21 cellular contexts compared by ENCODE assay signal in the genomic region with DNA sequence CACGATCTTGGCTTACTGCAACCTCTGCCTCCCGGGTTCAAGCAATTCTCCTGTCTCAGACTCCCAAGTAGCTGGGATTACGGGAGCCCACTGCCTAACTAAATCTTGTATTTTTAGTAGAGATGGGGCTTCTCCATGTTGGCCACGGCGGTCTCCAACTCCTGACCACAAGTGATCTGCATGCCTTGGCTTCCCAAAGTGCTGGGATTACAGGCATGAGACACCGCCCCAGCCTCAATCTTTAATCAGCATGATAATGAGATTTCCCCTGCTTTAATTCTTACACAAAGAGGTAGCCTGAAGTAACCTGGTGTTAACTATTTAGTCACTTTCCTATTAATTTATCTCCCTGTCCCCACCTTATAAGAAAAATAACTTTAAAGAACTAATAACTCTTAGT. TPM values are rescaled to one million over a fixed set of nuclear protein-coding genes. Genes with fewer than 3 reads are reported as not detected.
DNase-seq lines count a peak whose midpoint lies in the region; ATAC-seq and TF ChIP-seq lines count a peak whose summit lies in the region.
"Had no signal": no experiment of that assay in that cellular context is flagged by ENCODE, and none has a peak within 500 bp of the region (broad histone marks: within the 10 kb centered on the region; RNA-seq: fewer than 3 reads in every experiment).

No MANE protein-coding gene starts in this region.

- H4K8ac ChIP-seq in neuronal stem cell (ENCODE audit: low read depth, low read length), result no peak overlapping the region

- H3K36me3 ChIP-seq in GM23338 (ENCODE audit: insufficient read depth) (no peaks in the 10 kb centered on the region), neuronal stem cell (replicated peaks in 1 of 2; ENCODE audit: control insufficient read depth in 2 of 2, insufficient read depth in 2 of 2, low read length in 2 of 2) (no peaks in the 10 kb centered on the region), mucosa of descending colon (ENCODE audit: low read depth) (no peaks in the 10 kb centered on the region)
- H3K36me3 ChIP-seq: BE2C; BLaER1 treated with 17β-estradiol and CSF1 and Interleukin-3, amounts not matched to agents 10 nM and 100 nM had no signal

- H3K4me3 ChIP-seq in GM23338 (no peak overlapping the region), neuronal stem cell (ENCODE audit: low read length in 2 of 2) (no peak overlapping the region), mucosa of descending colon (no peak overlapping the region)
- H3K4me3 ChIP-seq: A549; BLaER1 treated with 17β-estradiol and CSF1 and Interleukin-3, amounts not matched to agents 10 nM and 100 nM had no signal

- no peak overlapping the region for H4K91ac ChIP-seq in neuronal stem cell (ENCODE audit: low read depth, low read length, poor library complexity)

- no peak overlapping the region for H3K14ac ChIP-seq in neuronal stem cell (ENCODE audit: low read length)

- POLR2A ChIA-PET in WTC11 (lab: Charles Lee), result no interaction called here

- H4K20me1 ChIP-seq in GM23338 (replicated peaks; ENCODE audit: insufficient read depth), result no peaks in the 10 kb centered on the region
- H4K20me1 ChIP-seq: BLaER1 treated with 17β-estradiol and CSF1 and Interleukin-3, amounts not matched to agents 10 nM and 100 nM had no signal

- peak overlapping the region; percentile 5; the same call in 1 of the 2 replicates for H3K4me2 ChIP-seq in GM23338
- no peak overlapping the region for H3K4me2 ChIP-seq in neuronal stem cell (ENCODE audit: insufficient read depth, low read length, poor library complexity, severe bottlenecking)
- H3K4me2 ChIP-seq: A549; BLaER1 treated with 17β-estradiol and CSF1 and Interleukin-3, amounts not matched to agents 10 nM and 100 nM had no signal

- CTCF ChIA-PET in WTC11 (lab: Charles Lee), result no interaction called here

- no peak overlapping the region for H3K18ac ChIP-seq in neuronal stem cell (ENCODE audit: low read length)

- H3K27ac Mint-ChIP-seq in GM23338, result no peak overlapping the region
- H3K27ac Mint-ChIP-seq in WTC11, result no peak overlapping the region
- H3K27ac Mint-ChIP-seq: CD14-positive monocyte; CD4-positive, alpha-beta T cell; HFFc6 had no signal

- H3K4me3 Mint-ChIP-seq in GM23338 (no peak overlapping the region), WTC11 (no peak overlapping the region)
- H3K4me3 Mint-ChIP-seq: CD14-positive monocyte; CD4-positive, alpha-beta T cell; HFFc6 had no signal

- H3K27me3 Mint-ChIP-seq in GM23338 (ENCODE audit: insufficient read depth, low read depth, poor library complexity) (peaks cover 2% of the 10 kb centered on the region), WTC11 (ENCODE audit: low read depth) (peaks cover 2% of the 10 kb centered on the region; the same call in 1 of the 2 replicates)
- H3K27me3 Mint-ChIP-seq: CD4-positive, alpha-beta T cell had no signal

- H2AFZ ChIP-seq in GM23338 (no peak overlapping the region), neuronal stem cell (ENCODE audit: low read length) (peak overlapping the region; percentile 28)

- H3K27ac ChIP-seq in GM23338 (ENCODE audit: low read depth) (no peak overlapping the region), neuronal stem cell (replicated peaks; ENCODE audit: low read length) (no peak overlapping the region)
- H3K27ac ChIP-seq: A549; BLaER1 treated with 17β-estradiol and CSF1 and Interleukin-3, amounts not matched to agents 10 nM and 100 nM had no signal

- peaks cover 22% of the 10 kb centered on the region for H3K4me1 ChIP-seq in GM23338 (ENCODE audit: insufficient read depth)
- H3K4me1 ChIP-seq in neuronal stem cell (ENCODE audit: control insufficient read depth in 2 of 2, insufficient read depth in 1 of 2, low read depth in 1 of 2, low read length in 2 of 2), result peaks cover 0 to 9% of the 10 kb centered on the region in 2 donors
- no peaks in the 10 kb centered on the region for H3K4me1 ChIP-seq in mucosa of descending colon (ENCODE audit: low read depth)
- H3K4me1 ChIP-seq: A549; BE2C; BLaER1 treated with 17β-estradiol and CSF1 and Interleukin-3, amounts not matched to agents 10 nM and 100 nM had no signal

- H2AK5ac ChIP-seq in neuronal stem cell (ENCODE audit: low read depth, low read length), result no peak overlapping the region

- TF ChIP-seq CTCF in GM23338 (conservative IDR thresholded peaks at IDR 0.05; ENCODE audit: low read depth in 2 of 2) (no peak), WTC11 (IDR thresholded peaks at IDR 0.05) (no peak), mucosa of descending colon (IDR thresholded peaks at IDR 0.05) (no peak)

- peaks cover 24% of the 10 kb centered on the region for H3K4me1 Mint-ChIP-seq in GM23338
- peaks cover 32% of the 10 kb centered on the region for H3K4me1 Mint-ChIP-seq in WTC11
- H3K4me1 Mint-ChIP-seq: CD14-positive monocyte had no signal

- H3K9ac ChIP-seq in neuronal stem cell (ENCODE audit: low read depth, low read length, poor library complexity), result no peak overlapping the region
- H3K9ac ChIP-seq: BLaER1 treated with 17β-estradiol and CSF1 and Interleukin-3, amounts not matched to agents 10 nM and 100 nM had no signal

- H2BK15ac ChIP-seq in neuronal stem cell (ENCODE audit: low read length), result no peak overlapping the region

- H3K9me2 ChIP-seq in GM23338 (ENCODE audit: insufficient read depth), result no peaks in the 10 kb centered on the region

- H3K9me3 Mint-ChIP-seq in GM23338 (peaks cover 6% of the 10 kb centered on the region; the same call in 2 of the 3 replicates), WTC11 (peaks cover 5% of the 10 kb centered on the region; the same call in 1 of the 2 replicates)
- H3K9me3 Mint-ChIP-seq: CD4-positive, alpha-beta T cell had no signal

- no peak overlapping the region for H3K23ac ChIP-seq in neuronal stem cell (ENCODE audit: low read depth, low read length, poor library complexity)

- H3K79me2 ChIP-seq in GM23338 (replicated peaks; ENCODE audit: insufficient read depth), result no peaks in the 10 kb centered on the region

- no peak overlapping the region for H2BK120ac ChIP-seq in neuronal stem cell (ENCODE audit: low read depth, low read length)

- H2BK12ac ChIP-seq in neuronal stem cell (ENCODE audit: low read length), result no peak overlapping the region

- H3K4ac ChIP-seq in neuronal stem cell (ENCODE audit: low read length), result no peak overlapping the region

- DNase-seq in GM23338 (ENCODE audit: low spot score) (peak; percentile 52), NCI-H82 (lab: John Stamatoyannopoulos, UW) (peak; percentile 88), WTC11 (ENCODE audit: low spot score) (no peak), neuronal stem cell (ENCODE audit: low spot score) (no peak), epidermal melanocyte (ENCODE audit: insufficient read length, low spot score) (no peak), mucosa of descending colon (no peak)
- DNase-seq: 8988T; ACHN; AML-193; BE2C; Calu3; CD4-positive, alpha-beta T cell; COR-L47; DMS153; DND-41; H7; HFFc6 had no signal

- peak; percentile 71 for ATAC-seq in GM23338
- ATAC-seq in WTC11, result peak; percentile 87
- ATAC-seq in mucosa of descending colon, result no peak
- no peak for ATAC-seq in HG03097 (IDR thresholded peaks at IDR 0.05; ENCODE audit: low FRiP score, unreplicated experiment)
- ATAC-seq: A549 had no signal

- no peaks in the 10 kb centered on the region for H3F3A ChIP-seq in GM23338 (replicated peaks; ENCODE audit: low read depth)

- H2BK5ac ChIP-seq in neuronal stem cell (ENCODE audit: low read length), result no peak overlapping the region

- peaks cover 0 to 3% of the 10 kb centered on the region in 2 donors for H3K9me3 ChIP-seq in neuronal stem cell (replicated peaks in 1 of 2; ENCODE audit: control insufficient read depth in 2 of 2, insufficient read depth in 1 of 2, low read depth in 1 of 2, low read length in 2 of 2)
- no peaks in the 10 kb centered on the region for H3K9me3 ChIP-seq in mucosa of descending colon
- H3K9me3 ChIP-seq: A549; BE2C; BLaER1 treated with 17β-estradiol and CSF1 and Interleukin-3, amounts not matched to agents 10 nM and 100 nM had no signal

- H3K79me1 ChIP-seq in neuronal stem cell (ENCODE audit: low read depth, low read length), result no peaks in the 10 kb centered on the region

- intact Hi-C loops in mucosa of descending colon (cut with DNase I, micrococcal nuclease), result no loop called here

- H3K27me3 ChIP-seq in GM23338 (ENCODE audit: insufficient read depth), result no peaks in the 10 kb centered on the region
- no peaks in the 10 kb centered on the region for H3K27me3 ChIP-seq in neuronal stem cell (ENCODE audit: control insufficient read depth in 3 of 3, insufficient read depth in 3 of 3, low read depth in 1 of 3, low read length in 3 of 3)
- H3K27me3 ChIP-seq: BE2C; BLaER1 treated with 17β-estradiol and CSF1 and Interleukin-3, amounts not matched to agents 10 nM and 100 nM had no signal

- no peaks in the 10 kb centered on the region; the same call in 1 of the 3 replicates for H3K36me3 Mint-ChIP-seq in GM23338 (ENCODE audit: low read depth)
- no peaks in the 10 kb centered on the region for H3K36me3 Mint-ChIP-seq in WTC11
- H3K36me3 Mint-ChIP-seq: CD14-positive monocyte had no signal

- WGBS in neuronal stem cell (ENCODE audit: extremely low coverage in 2 of 2, insufficient read length in 2 of 2, insufficient replicate concordance in 1 of 2), 2 donors, result no CpG with 5 or more reads among the region's 6 CpGs

TF ChIP-seq in WTC11, 78 proteins besides CTCF, POLR2A, EP300 and RAD21 (continues in another document):
- TF ChIP-seq RORB (CRISPR knock-in tag; IDR thresholded peaks at IDR 0.05), result no peak
- no peak for TF ChIP-seq ZNF138 (CRISPR knock-in tag; conservative IDR thresholded peaks at IDR 0.05)
- TF ChIP-seq, protein P1, sequence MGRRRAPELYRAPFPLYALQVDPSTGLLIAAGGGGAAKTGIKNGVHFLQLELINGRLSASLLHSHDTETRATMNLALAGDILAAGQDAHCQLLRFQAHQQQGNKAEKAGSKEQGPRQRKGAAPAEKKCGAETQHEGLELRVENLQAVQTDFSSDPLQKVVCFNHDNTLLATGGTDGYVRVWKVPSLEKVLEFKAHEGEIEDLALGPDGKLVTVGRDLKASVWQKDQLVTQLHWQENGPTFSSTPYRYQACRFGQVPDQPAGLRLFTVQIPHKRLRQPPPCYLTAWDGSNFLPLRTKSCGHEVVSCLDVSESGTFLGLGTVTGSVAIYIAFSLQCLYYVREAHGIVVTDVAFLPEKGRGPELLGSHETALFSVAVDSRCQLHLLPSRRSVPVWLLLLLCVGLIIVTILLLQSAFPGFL (CRISPR knock-in tag; IDR thresholded peaks at IDR 0.05; ENCODE audit: borderline replicate concordance), result no peak
- no peak for TF ChIP-seq TEAD1 (CRISPR knock-in tag; IDR thresholded peaks at IDR 0.05)

RNA-seq across cellular contexts. Expression of a gene that starts 31.3 kb away (rescaled TPM):
- total RNA-seq in GM23338 (2014; rRNA removed; shearing (Covaris generic)), result 23.1 and 35.5 TPM in 2 replicates
- polyA plus RNA-seq in GM23338 (2016; fragmentation: Nextera tagmentation; extraction: Ambion mirVana), result 104 and 137 TPM in 2 replicates
- total RNA-seq in WTC11 (2021), result 39.8 to 56.4 TPM (median 56.1 TPM) in 3 replicates
- polyA plus RNA-seq in neuronal stem cell (2013, experiment 1 of 2), result 0.01 TPM
- 0.01 TPM for polyA plus RNA-seq in neuronal stem cell (2013, experiment 2 of 2)
- under 1 TPM in 2 of 3 donors, not detected in 1; 0.12 to 0.51 TPM for total RNA-seq in mucosa of descending colon
- total RNA-seq: Calu3; CD4-positive, alpha-beta T cell; HFFc6 had no signal
- polyA plus RNA-seq: A549, CD14-positive monocyte had no signal

Comparison
In these comparisons a context has a peak if more than half of its experiments do, and no peak if none do; other contexts are left out.
1. ATAC-seq: peak in GM23338 (single experiment) and WTC11 (single experiment); none in mucosa of descending colon (single experiment) and HG03097 (single experiment).
2. DNase-seq: peak in GM23338 (single experiment) and NCI-H82 (single experiment); none in WTC11 (single experiment), neuronal stem cell (single experiment), epidermal melanocyte (single experiment) and mucosa of descending colon (0 of 3).
3. RNA of a gene that starts 31.3 kb away (total RNA-seq): 39.8 to 56.4 TPM in WTC11 and 23.1 to 35.5 TPM in GM23338; 0.12 to 0.51 TPM in mucosa of descending colon; every median in the first group is over 10 times any median in the second.